ENCODE assay signal across 17 cellular contexts in the genomic region with DNA sequence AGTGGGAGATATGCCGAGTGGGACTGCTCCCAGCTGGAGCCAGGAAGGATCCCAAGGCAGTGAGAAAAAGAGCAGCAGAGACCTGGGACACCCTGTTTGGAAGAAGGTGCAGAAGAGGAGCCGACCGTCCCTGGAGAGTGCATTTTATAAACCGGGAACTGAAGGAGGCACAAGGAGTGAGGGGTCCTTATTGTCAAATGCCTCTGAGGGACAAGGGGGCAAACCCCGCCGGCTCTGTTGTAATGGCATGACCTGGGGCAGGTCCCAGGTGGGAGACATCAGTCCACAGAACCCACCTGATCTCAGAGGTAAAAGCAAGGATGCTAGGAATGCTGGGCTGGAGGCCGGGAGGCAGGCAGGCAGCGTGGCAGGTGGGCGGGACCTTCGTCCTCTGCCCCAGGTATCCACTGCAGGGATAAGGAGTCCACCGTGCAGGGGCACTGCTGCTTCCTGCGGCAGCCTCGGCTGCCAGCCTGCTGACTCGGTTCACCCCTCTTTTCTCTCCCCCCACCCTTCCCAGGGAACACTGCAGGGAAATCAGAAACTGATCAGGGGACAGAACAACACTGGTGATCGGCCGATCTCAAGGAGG. TPM values are rescaled to one million over a fixed set of nuclear protein-coding genes. Genes with fewer than 3 reads are reported as not detected.
DNase-seq lines count a peak whose midpoint lies in the region; ATAC-seq and TF ChIP-seq lines count a peak whose summit lies in the region.
"Had no signal": no experiment of that assay in that cellular context is flagged by ENCODE, and none has a peak within 500 bp of the region (broad histone marks: within the 10 kb centered on the region; RNA-seq: fewer than 3 reads in every experiment).

No MANE protein-coding gene starts in this region.

- H3K27ac ChIP-seq in coronary artery: no peak overlapping the region
- H3K27ac ChIP-seq: 22Rv1, A549, C4-2B, HL-60 had no signal

- no peaks in the 10 kb centered on the region for H3K9me3 Mint-ChIP-seq in activated CD8-positive, alpha-beta memory T cell treated with anti-CD3 and anti-CD28 coated beads, Interleukin-2, amount 10 ng/mL, durations not matched to agents 7 days and 5 days (ENCODE audit: low read depth)
- H3K9me3 Mint-ChIP-seq in osteocyte (ENCODE audit: unreplicated experiment): peaks cover 14% of the 10 kb centered on the region
- H3K9me3 Mint-ChIP-seq: CD4-positive, alpha-beta T cell had no signal

- no peak overlapping the region for H3K4me3 ChIP-seq in coronary artery
- H3K4me3 ChIP-seq: A549 had no signal

- H3K36me3 Mint-ChIP-seq in activated CD8-positive, alpha-beta memory T cell treated with anti-CD3 and anti-CD28 coated beads, Interleukin-2, amount 10 ng/mL, durations not matched to agents 7 days and 5 days: no peaks in the 10 kb centered on the region
- H3K36me3 Mint-ChIP-seq in osteocyte (ENCODE audit: unreplicated experiment): no peaks in the 10 kb centered on the region

- TF ChIP-seq CTCF in coronary artery (IDR thresholded peaks at IDR 0.05): no peak
- TF ChIP-seq CTCF in osteocyte (IDR thresholded peaks at IDR 0.05): no peak
- no peak for TF ChIP-seq CTCF in GM20000 (IDR thresholded peaks at IDR 0.05; ENCODE audit: extremely low read depth, missing control alignments)

- CTCF ChIA-PET in activated CD8-positive, alpha-beta memory T cell treated with anti-CD3 and anti-CD28 coated beads, Interleukin-2, amount 10 ng/mL, durations not matched to agents 7 days and 5 days (lab: Charles Lee): no interaction called here

- no peaks in the 10 kb centered on the region for H3K4me1 Mint-ChIP-seq in activated CD8-positive, alpha-beta memory T cell treated with anti-CD3 and anti-CD28 coated beads, Interleukin-2, amount 10 ng/mL, durations not matched to agents 7 days and 5 days
- H3K4me1 Mint-ChIP-seq in osteocyte (ENCODE audit: unreplicated experiment): no peaks in the 10 kb centered on the region

- intact Hi-C loops in left cardiac atrium (cut with DNase I): no loop called here

- no peak overlapping the region for H3K27ac Mint-ChIP-seq in activated CD8-positive, alpha-beta memory T cell treated with anti-CD3 and anti-CD28 coated beads, Interleukin-2, amount 10 ng/mL, durations not matched to agents 7 days and 5 days
- no peak overlapping the region for H3K27ac Mint-ChIP-seq in osteocyte (ENCODE audit: unreplicated experiment)
- H3K27ac Mint-ChIP-seq: CD4-positive, alpha-beta T cell; HFFc6 had no signal

- no peak for ATAC-seq in activated CD8-positive, alpha-beta memory T cell treated with anti-CD3 and anti-CD28 coated beads, Interleukin-2, amount 10 ng/mL, durations not matched to agents 7 days and 5 days
- no peak for ATAC-seq in left cardiac atrium
- ATAC-seq: A549, HCT116 had no signal

- DNase-seq in activated CD8-positive, alpha-beta memory T cell treated with anti-CD3 and anti-CD28 coated beads for 24 hours: peak; percentile 28
- no peak for DNase-seq in activated CD8-positive, alpha-beta memory T cell treated with anti-CD3 and anti-CD28 coated beads, Interleukin-2, amount 10 ng/mL, durations not matched to agents 7 days and 5 days
- DNase-seq in coronary artery (ENCODE audit: low spot score): peak; percentile 68
- peak; percentile 73 for DNase-seq in osteocyte (ENCODE audit: extremely low spot score, unreplicated experiment)
- DNase-seq in GM20000 (ENCODE audit: low spot score): no peak
- no peak for DNase-seq in left cardiac atrium
- DNase-seq in NCI-H2081 treated with DMSO at 0.1 percent for 48 hours (lab: John Stamatoyannopoulos, UW): no peak
- DNase-seq: AML-193; Caco-2; CD4-positive, alpha-beta T cell; GDM1; HFFc6 had no signal

- H3K27me3 Mint-ChIP-seq in activated CD8-positive, alpha-beta memory T cell treated with anti-CD3 and anti-CD28 coated beads, Interleukin-2, amount 10 ng/mL, durations not matched to agents 7 days and 5 days: no peaks in the 10 kb centered on the region
- H3K27me3 Mint-ChIP-seq in osteocyte (ENCODE audit: unreplicated experiment): peaks cover 4% of the 10 kb centered on the region
- H3K27me3 Mint-ChIP-seq: CD4-positive, alpha-beta T cell had no signal

- H3K4me3 Mint-ChIP-seq in activated CD8-positive, alpha-beta memory T cell treated with anti-CD3 and anti-CD28 coated beads, Interleukin-2, amount 10 ng/mL, durations not matched to agents 7 days and 5 days: no peak overlapping the region
- H3K4me3 Mint-ChIP-seq in osteocyte (ENCODE audit: unreplicated experiment): no peak overlapping the region
- H3K4me3 Mint-ChIP-seq: CD4-positive, alpha-beta T cell; HFFc6 had no signal

RNA-seq across cellular contexts. Expression of gene ADAMTS17, which starts 26.9 kb away (rescaled TPM):
- 1 to 10 TPM; 1.6 to 1.9 TPM for total RNA-seq in activated CD8-positive, alpha-beta memory T cell treated with anti-CD3 and anti-CD28 coated beads, Interleukin-2, amount 10 ng/mL, durations not matched to agents 7 days and 5 days
- total RNA-seq in osteocyte (0.39 and 1.5 TPM in 2 replicates), left cardiac atrium (1 to 10 TPM; 3.2 to 6.3 TPM)
- total RNA-seq: HFFc6 had no signal

Comparison
In these comparisons a context has a peak if more than half of its experiments do, and no peak if none do; other contexts are left out.
1. DNase-seq: peak in activated CD8-positive, alpha-beta memory T cell treated with anti-CD3 and anti-CD28 coated beads for 24 hours (single experiment), coronary artery (single experiment) and osteocyte (single experiment); none in activated CD8-positive, alpha-beta memory T cell treated with anti-CD3 and anti-CD28 coated beads, Interleukin-2, amount 10 ng/mL, durations not matched to agents 7 days and 5 days (single experiment), GM20000 (single experiment), left cardiac atrium (single experiment) and NCI-H2081 treated with DMSO at 0.1 percent for 48 hours (single experiment).